Comparison of ENCODE assay signal across 8 cellular contexts in the genomic region with DNA sequence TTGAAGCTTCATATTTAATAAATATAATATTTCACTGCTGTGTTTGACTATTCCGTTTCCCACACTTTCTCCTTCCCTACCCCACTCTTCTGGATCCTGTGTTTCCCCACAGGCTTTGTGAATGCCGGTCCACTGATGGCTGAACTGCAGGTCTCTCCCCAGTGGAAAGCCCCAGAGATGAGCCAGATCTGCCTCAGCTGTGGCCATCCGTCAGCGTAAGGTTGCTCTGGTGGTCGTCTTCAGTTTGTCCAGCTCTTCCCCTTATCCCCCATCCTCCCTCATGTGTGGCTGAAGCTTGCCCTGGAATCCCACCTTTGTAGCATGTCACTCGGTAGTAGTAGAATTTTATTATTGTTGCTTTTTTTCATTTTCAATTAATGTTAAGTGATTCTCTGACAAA. TPM values are rescaled to one million over a fixed set of nuclear protein-coding genes. Genes with fewer than 3 reads are reported as not detected.
DNase-seq lines count a peak whose midpoint lies in the region; ATAC-seq and TF ChIP-seq lines count a peak whose summit lies in the region.

No MANE protein-coding gene starts in this region.

- no peaks in the 10 kb centered on the region for H3K9me3 ChIP-seq in skeletal muscle tissue (ENCODE audit: control insufficient read depth in 3 of 3, low read length in 3 of 3)

- TF ChIP-seq POLR2A in erythroblast (IDR thresholded peaks at IDR 0.05; ENCODE audit: low read length), result no peak

- DNase-seq in GM06990 (ENCODE audit: extremely low read depth, insufficient read length) (no peak), OCI-M1 (lab: John Stamatoyannopoulos, UW) (peak; percentile 49), erythroblast (lab: John Stamatoyannopoulos, UW) (peak; percentile 33 to 72), KG1 (lab: John Stamatoyannopoulos, UW) (no peak), D341Med (ENCODE audit: low spot score) (no peak), iPS-NIHi7 (ENCODE audit: extremely low spot score) (no peak)

- H3K4me3 ChIP-seq in GM06990 (replicated peaks; ENCODE audit: low read depth, low read length) (peak overlapping the region; percentile 27), skeletal muscle tissue (ENCODE audit: low read length in 3 of 3) (no peak overlapping the region)

- H3K4me1 ChIP-seq in skeletal muscle tissue (ENCODE audit: control insufficient read depth in 3 of 3, insufficient read depth in 3 of 3, low read length in 3 of 3), result peaks cover 7 to 28% (median 12%) of the 10 kb centered on the region in 3 donors

- no peaks in the 10 kb centered on the region for H3K27me3 ChIP-seq in GM06990 (replicated peaks; ENCODE audit: control insufficient read depth, insufficient read depth, low read length)
- no peaks in the 10 kb centered on the region for H3K27me3 ChIP-seq in skeletal muscle tissue (ENCODE audit: control insufficient read depth in 3 of 3, insufficient read depth in 3 of 3, low read length in 3 of 3)

- H3K27ac ChIP-seq in skeletal muscle tissue (ENCODE audit: low read depth, low read length), result peak overlapping the region; percentile 71

- TF ChIP-seq CTCF in GM06990 (IDR thresholded peaks at IDR 0.05; ENCODE audit: insufficient read depth, low read length, poor library complexity, severe bottlenecking), result no peak

- H3K9ac ChIP-seq in skeletal muscle tissue (ENCODE audit: low read depth in 1 of 3, low read length in 3 of 3), result peak overlapping the region in 1 of 3 donors; percentile 50

- ATAC-seq in HG03442 (IDR thresholded peaks at IDR 0.05; ENCODE audit: unreplicated experiment), result no peak

- H3K36me3 ChIP-seq in GM06990 (ENCODE audit: control insufficient read depth, insufficient read depth, low read length), result peaks cover 1% of the 10 kb centered on the region
- H3K36me3 ChIP-seq in skeletal muscle tissue (ENCODE audit: control insufficient read depth in 3 of 3, insufficient read depth in 3 of 3, low read length in 3 of 3), result no peaks in the 10 kb centered on the region

RNA-seq across cellular contexts. Expression of a gene that starts 11.4 kb away (rescaled TPM):
- total RNA-seq in skeletal muscle tissue, result 9.9 TPM

Comparison
In these comparisons a context has a peak if more than half of its experiments do, and no peak if none do; other contexts are left out.
1. DNase-seq: peak in OCI-M1 (single experiment) and erythroblast (2 of 2); none in GM06990 (single experiment), KG1 (single experiment), D341Med (single experiment) and iPS-NIHi7 (single experiment).